Comparison of ENCODE assay signal across 8 cellular contexts in genomic region chr17:13306310-13306962, GRCh38.
DNase-seq lines count a peak whose midpoint lies in the region; ATAC-seq and TF ChIP-seq lines count a peak whose summit lies in the region.

No MANE protein-coding gene starts in this region.

- peak; percentile 95 for ATAC-seq in WTC11
- no peak for ATAC-seq in natural killer cell
- no peak for ATAC-seq in GM21390 (IDR thresholded peaks at IDR 0.05; ENCODE audit: unreplicated experiment)
- no peak for ATAC-seq in GM21723 (IDR thresholded peaks at IDR 0.05; ENCODE audit: unreplicated experiment)

- H3K36me3 Mint-ChIP-seq in WTC11 = peaks cover 8% of the 10 kb centered on the region
- no peaks in the 10 kb centered on the region for H3K36me3 Mint-ChIP-seq in natural killer cell

- POLR2A ChIA-PET in WTC11 (lab: Charles Lee) = no interaction called here

- peaks cover 17% of the 10 kb centered on the region for H3K9me3 Mint-ChIP-seq in WTC11
- peaks cover 4 to 5% of the 10 kb centered on the region in 2 donors for H3K9me3 Mint-ChIP-seq in natural killer cell

- H3K27ac Mint-ChIP-seq in WTC11 (peak overlapping the region; percentile 57), natural killer cell (no peak overlapping the region)

- DNase-seq in EL = peak; percentile 84
- DNase-seq in WTC11 (ENCODE audit: low spot score) = peak; percentile 18
- peak; percentile 36 for DNase-seq in kidney tubule cell (ENCODE audit: low spot score)
- no peak for DNase-seq in natural killer cell
- no peak for DNase-seq in NCI-H1092 treated with DMSO at 0.1 percent for 48 hours (lab: John Stamatoyannopoulos, UW)

- H3K4me3 Mint-ChIP-seq in WTC11 (no peak overlapping the region), natural killer cell (no peak overlapping the region)

- TF ChIP-seq CTCF in LNCAP (IDR thresholded peaks at IDR 0.05) (peak; percentile 67), WTC11 (IDR thresholded peaks at IDR 0.05) (0 out of 2 replicates have a peak, but pooled peaks have one; percentile 29), natural killer cell (IDR thresholded peaks at IDR 0.05) (no peak)

- H3K27me3 Mint-ChIP-seq in WTC11 (ENCODE audit: low read depth) (no peaks in the 10 kb centered on the region), natural killer cell (ENCODE audit: low read depth in 2 of 2) (no peaks in the 10 kb centered on the region)

- H3K4me1 Mint-ChIP-seq in WTC11 (peaks cover 17% of the 10 kb centered on the region), natural killer cell (no peaks in the 10 kb centered on the region)

- CTCF ChIA-PET in WTC11 (lab: Charles Lee) = interaction anchor here (0.5 kb wide), 1 partner anchor 200 kb away, joined by 3 read pairs; no protein-coding TSS in a partner anchor

- intact Hi-C loops in natural killer cell (cut with micrococcal nuclease) = no loop called here

TF ChIP-seq in WTC11, 78 proteins besides CTCF, POLR2A, EP300 and RAD21:
- TF ChIP-seq CREM (CRISPR knock-in tag; IDR thresholded peaks at IDR 0.05) (no peak), GABPB1 (CRISPR knock-in tag; IDR thresholded peaks at IDR 0.05) (peak; percentile 42; the same call in 1 of the 2 replicates), RELA (CRISPR knock-in tag; IDR thresholded peaks at IDR 0.05; ENCODE audit: borderline replicate concordance) (no peak), E2F5 (CRISPR knock-in tag; IDR thresholded peaks at IDR 0.05) (no peak), RORB (CRISPR knock-in tag; IDR thresholded peaks at IDR 0.05) (no peak)

Comparison
In these comparisons a context has a peak if more than half of its experiments do, and no peak if none do; other contexts are left out.
1. DNase-seq: peak in EL (single experiment), WTC11 (single experiment) and kidney tubule cell (single experiment); none in natural killer cell (single experiment) and NCI-H1092 treated with DMSO at 0.1 percent for 48 hours (single experiment).